In the genomic region with DNA sequence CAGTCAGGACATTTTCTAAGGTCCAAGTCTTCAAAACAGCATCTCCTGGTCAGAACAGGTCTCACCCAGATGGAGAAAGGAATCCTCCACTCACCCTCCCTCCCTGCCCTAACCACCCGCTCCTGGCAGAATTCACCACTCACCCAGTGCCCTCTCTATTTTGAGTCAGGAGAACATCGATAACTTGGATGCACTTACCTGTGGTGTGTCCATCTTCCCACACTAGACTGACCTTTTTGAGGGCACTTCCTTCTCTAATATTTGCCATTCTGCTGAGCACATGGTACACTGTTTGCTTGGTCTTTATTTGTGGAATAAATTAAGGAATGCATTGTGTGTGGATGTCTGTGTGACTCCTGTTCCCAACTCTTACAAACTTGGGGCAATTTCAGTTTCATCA, we compare ENCODE assay signal across 22 cellular contexts.
A peak's percentile ranks its signal among the peaks of the same experiment; 100 is the strongest.
DNase-seq lines count a peak whose midpoint lies in the region; ATAC-seq, FAIRE-seq and TF ChIP-seq lines count a peak whose summit lies in the region.
"Had no signal": no experiment of that assay in that cellular context is flagged by ENCODE, and none has a peak within 500 bp of the region (broad histone marks: within the 10 kb centered on the region; RNA-seq: fewer than 3 reads in every experiment).

No MANE protein-coding gene starts in this region.

- no peak overlapping the region for H2AK5ac ChIP-seq in mesenchymal stem cell (ENCODE audit: low read length, severe bottlenecking)

- TF ChIP-seq RAD21 in liver (IDR thresholded peaks at IDR 0.05) = peak; percentile 66 to 68
- no peak for TF ChIP-seq RAD21 in HepG2 (CRISPR knock-in tag; IDR thresholded peaks at IDR 0.05)

- TF ChIP-seq CTCF in liver (IDR thresholded peaks at IDR 0.05; ENCODE audit: low read depth, low read length, missing input control) (no peak), HepG2 (CRISPR knock-in tag; IDR thresholded peaks at IDR 0.05) (no peak), OCI-LY7 (conservative IDR thresholded peaks at IDR 0.05; ENCODE audit: low read length) (no peak)

- FAIRE-seq in HepG2 (lab: Jason Lieb, UNC) (no peak), RCC 7860 (lab: Jason Lieb, UNC) (no peak)
- FAIRE-seq: A204.1, D721Med, G401.6, GM12892, H54 had no signal

- no peak overlapping the region for H3K4ac ChIP-seq in mesenchymal stem cell (ENCODE audit: low read depth in 1 of 2, low read length in 2 of 2)

- H3K9ac ChIP-seq in liver (ENCODE audit: low read depth in 1 of 2, low read length in 2 of 2) = no peak overlapping the region
- no peak overlapping the region for H3K9ac ChIP-seq in HepG2 (ENCODE audit: insufficient read depth, low read depth, low read length)
- H3K9ac ChIP-seq in mesenchymal stem cell (ENCODE audit: low read length) = no peak overlapping the region
- H3K9ac ChIP-seq: BLaER1 had no signal

- H3K79me1 ChIP-seq in mesenchymal stem cell (replicated peaks; ENCODE audit: low read length, poor library complexity, severe bottlenecking) = no peaks in the 10 kb centered on the region

- no peak overlapping the region for H4K91ac ChIP-seq in mesenchymal stem cell (ENCODE audit: low read length)

- no peaks in the 10 kb centered on the region for H3K9me2 ChIP-seq in OCI-LY7 (ENCODE audit: insufficient read depth, low read length)

- H3K36me3 ChIP-seq in liver (ENCODE audit: control insufficient read depth in 4 of 4, insufficient read depth in 3 of 4, low read depth in 1 of 4, low read length in 3 of 4) (no peaks in the 10 kb centered on the region), HepG2 (replicated peaks in 1 of 2; ENCODE audit: control insufficient read depth in 1 of 2, insufficient read depth in 2 of 2, low read length in 2 of 2) (no peaks in the 10 kb centered on the region), mesenchymal stem cell (ENCODE audit: control insufficient read depth in 1 of 2, insufficient read depth in 2 of 2, low read depth in 1 of 2, low read length in 2 of 2) (no peaks in the 10 kb centered on the region), OCI-LY7 (ENCODE audit: insufficient read depth, low read length) (no peaks in the 10 kb centered on the region)
- H3K36me3 ChIP-seq: BLaER1, HAP-1 had no signal

- H2AFZ ChIP-seq in HepG2 (ENCODE audit: low read length) (no peak overlapping the region), mesenchymal stem cell (ENCODE audit: low read depth, low read length) (no peak overlapping the region), OCI-LY7 (ENCODE audit: low read length) (no peak overlapping the region)

- no peak overlapping the region for H3K18ac ChIP-seq in mesenchymal stem cell (ENCODE audit: low read depth in 1 of 2, low read length in 2 of 2)

- H3K27ac ChIP-seq in liver (ENCODE audit: low read depth in 1 of 2, low read length in 2 of 2) = peak overlapping the region; percentile 44 to 62
- H3K27ac ChIP-seq in HepG2 (ENCODE audit: extremely low read length, insufficient read depth, low read length) = no peak overlapping the region
- H3K27ac ChIP-seq in mesenchymal stem cell (ENCODE audit: low read length, poor library complexity, severe bottlenecking) = no peak overlapping the region
- no peak overlapping the region for H3K27ac ChIP-seq in OCI-LY7 (ENCODE audit: low read depth, low read length, poor library complexity, severe bottlenecking)
- H3K27ac ChIP-seq: 22Rv1, BLaER1 had no signal

- H4K8ac ChIP-seq in mesenchymal stem cell (ENCODE audit: low read length) = no peak overlapping the region

- no peaks in the 10 kb centered on the region for H3K27me3 ChIP-seq in liver (ENCODE audit: control insufficient read depth in 4 of 4, insufficient read depth in 4 of 4, low read length in 3 of 4)
- H3K27me3 ChIP-seq in HepG2 (ENCODE audit: control insufficient read depth in 1 of 2, insufficient read depth in 2 of 2, low read length in 2 of 2) = peaks cover 0 to 10% of the 10 kb centered on the region in 2 experiments; a peak in 2 of 5 replicates
- H3K27me3 ChIP-seq in mesenchymal stem cell (ENCODE audit: control insufficient read depth in 1 of 2, insufficient read depth in 1 of 2, low read length in 2 of 2) = no peaks in the 10 kb centered on the region
- H3K27me3 ChIP-seq: BLaER1 had no signal

- H3K4me3 ChIP-seq in liver (ENCODE audit: low read depth in 1 of 3, low read length in 3 of 3) (no peak overlapping the region), HepG2 (replicated peaks in 1 of 3; ENCODE audit: insufficient read depth in 1 of 3, low read depth in 2 of 3, low read length in 3 of 3) (no peak overlapping the region), mesenchymal stem cell (ENCODE audit: insufficient read depth in 1 of 2, low read depth in 1 of 2, low read length in 2 of 2) (no peak overlapping the region), OCI-LY7 (ENCODE audit: low read depth, low read length, poor library complexity, severe bottlenecking) (no peak overlapping the region)
- H3K4me3 ChIP-seq: BLaER1, HAP-1 had no signal

- in situ Hi-C loops in HepG2 (cut with HindIII; ENCODE audit: extremely low pct_ligation_motif_present, low pct_unique_long_range_greater_than_20kb) = no loop called here

- H2BK12ac ChIP-seq in mesenchymal stem cell (ENCODE audit: low read length in 2 of 2) = no peak overlapping the region

- 44% methylated on average over 2 of the region's 2 CpGs for WGBS in liver
- 53% methylated on average over 2 of the region's 2 CpGs for WGBS in HepG2 (ENCODE audit: low lambda C conversion rate)
- WGBS in mesenchymal stem cell = 96% methylated on average over 2 of the region's 2 CpGs

- no peak overlapping the region for H2BK5ac ChIP-seq in mesenchymal stem cell (ENCODE audit: low read depth, low read length, poor library complexity, severe bottlenecking)

- peak; percentile 49 for DNase-seq in DMS53 (lab: John Stamatoyannopoulos, UW)
- DNase-seq in DMS53 treated with DMSO at 0.1 percent for 48 hours (lab: John Stamatoyannopoulos, UW; ENCODE audit: unreplicated experiment) = no peak
- DNase-seq in HepG2 (ENCODE audit: low spot score) = no peak
- DNase-seq in mucosa of gallbladder (ENCODE audit: low spot score) = peak; percentile 30
- DNase-seq in mesenchymal stem cell = no peak
- DNase-seq in OCI-LY7 (ENCODE audit: low spot score) = no peak
- DNase-seq in RCC 7860 (ENCODE audit: low spot score) = no peak
- DNase-seq: CD4-positive, alpha-beta T cell; CD8-positive, alpha-beta memory T cell; DMS 273 treated with DMSO at 0.1 percent for 48 hours; DND-41; GOT3; HFFc6 had no signal

- H3K79me2 ChIP-seq in HepG2 (ENCODE audit: insufficient read depth, low read length) = no peaks in the 10 kb centered on the region
- H3K79me2 ChIP-seq in OCI-LY7 (ENCODE audit: insufficient read depth, low read depth, low read length) = no peaks in the 10 kb centered on the region

- POLR2A ChIA-PET in HepG2 (lab: Yijun Ruan, JAX) = no interaction called here
- POLR2A ChIA-PET in OCI-LY7 (lab: Charles Lee) = no interaction called here

- no peak overlapping the region for H2BK15ac ChIP-seq in mesenchymal stem cell (ENCODE audit: low read depth, poor library complexity, severe bottlenecking)

- no peak overlapping the region for H3K4me2 ChIP-seq in HepG2 (ENCODE audit: low read depth, low read length)
- H3K4me2 ChIP-seq in mesenchymal stem cell (ENCODE audit: low read length, poor library complexity, severe bottlenecking) = no peak overlapping the region
- no peak overlapping the region for H3K4me2 ChIP-seq in OCI-LY7 (ENCODE audit: low read length)
- H3K4me2 ChIP-seq: BLaER1 had no signal

- no peak for ATAC-seq in HepG2

- no peak overlapping the region for H2BK120ac ChIP-seq in mesenchymal stem cell (ENCODE audit: low read depth, low read length)

- CTCF ChIA-PET in HepG2 (lab: Yijun Ruan, JAX; ENCODE audit: low intra/inter-chr PET ratio, low total read pairs) (no interaction called here), OCI-LY7 (lab: Charles Lee; ENCODE audit: unreplicated experiment) (no interaction called here)

- H3K9me3 ChIP-seq in liver (ENCODE audit: control insufficient read depth in 4 of 4, low read length in 3 of 4) = no peaks in the 10 kb centered on the region
- no peaks in the 10 kb centered on the region for H3K9me3 ChIP-seq in HepG2 (ENCODE audit: low read length)
- no peaks in the 10 kb centered on the region for H3K9me3 ChIP-seq in mesenchymal stem cell (ENCODE audit: control insufficient read depth, low read length)
- no peaks in the 10 kb centered on the region for H3K9me3 ChIP-seq in OCI-LY7 (ENCODE audit: low read length)
- H3K9me3 ChIP-seq: BLaER1, HAP-1 had no signal

- no peak for TF ChIP-seq EP300 in HepG2 (IDR thresholded peaks at IDR 0.05; ENCODE audit: low read depth in 2 of 2, low read length in 2 of 2)
- TF ChIP-seq EP300 in HepG2 (CRISPR knock-in tag; IDR thresholded peaks at IDR 0.05; ENCODE audit: borderline replicate concordance) = no peak

- H3K4me1 ChIP-seq in liver (ENCODE audit: control insufficient read depth in 4 of 4, insufficient read depth in 4 of 4, low read length in 3 of 4) = peaks cover 4 to 45% (median 39%) of the 10 kb centered on the region in 4 donors
- H3K4me1 ChIP-seq in HepG2 (ENCODE audit: insufficient read depth, low read length) = no peaks in the 10 kb centered on the region
- peaks cover 1% of the 10 kb centered on the region for H3K4me1 ChIP-seq in mesenchymal stem cell (ENCODE audit: control insufficient read depth, insufficient read depth, low read depth, low read length)
- H3K4me1 ChIP-seq in OCI-LY7 (ENCODE audit: insufficient read depth, low read length, poor library complexity, severe bottlenecking) = no peaks in the 10 kb centered on the region
- H3K4me1 ChIP-seq: HAP-1 had no signal

- BruUV-seq in HepG2 (replicated peaks; lab: Mats Ljungman, UMichigan) = no TSS peak
- no TSS peak for BruUV-seq in OCI-LY7 (replicated peaks; lab: Mats Ljungman, UMichigan)

- H3K23ac ChIP-seq in mesenchymal stem cell (ENCODE audit: low read length in 2 of 2) = no peak overlapping the region

- H4K20me1 ChIP-seq in HepG2 (ENCODE audit: insufficient read depth, low read length) (no peaks in the 10 kb centered on the region), OCI-LY7 (ENCODE audit: insufficient read depth, low read length) (no peaks in the 10 kb centered on the region)
- H4K20me1 ChIP-seq: BLaER1 had no signal

- intact Hi-C loops in HepG2 (cut with micrococcal nuclease; ENCODE audit: unreplicated experiment) (no loop called here), OCI-LY7 (cut with micrococcal nuclease; ENCODE audit: unreplicated experiment) (no loop called here)

- TF ChIP-seq POLR2A in HepG2 (IDR thresholded peaks at IDR 0.05; ENCODE audit: insufficient read depth in 1 of 2, low read depth in 2 of 2, low read length in 2 of 2) = no peak

- H3K14ac ChIP-seq in mesenchymal stem cell (ENCODE audit: low read length in 2 of 2) = no peak overlapping the region

TF ChIP-seq in liver, 16 proteins besides CTCF, POLR2A, EP300 and RAD21 (continues in another document):
- TF ChIP-seq JUND (IDR thresholded peaks at IDR 0.05) = peak in 1 of 2 donors; percentile 60
- TF ChIP-seq, protein P1, sequence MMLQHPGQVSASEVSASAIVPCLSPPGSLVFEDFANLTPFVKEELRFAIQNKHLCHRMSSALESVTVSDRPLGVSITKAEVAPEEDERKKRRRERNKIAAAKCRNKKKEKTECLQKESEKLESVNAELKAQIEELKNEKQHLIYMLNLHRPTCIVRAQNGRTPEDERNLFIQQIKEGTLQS (IDR thresholded peaks at IDR 0.05) = no peak

Comparison
In these comparisons a context has a peak if more than half of its experiments do, and no peak if none do; other contexts are left out.
1. DNase-seq: peak in DMS53 (single experiment) and mucosa of gallbladder (single experiment); none in DMS53 treated with DMSO at 0.1 percent for 48 hours (single experiment), HepG2 (single experiment), mesenchymal stem cell (single experiment), OCI-LY7 (single experiment) and RCC 7860 (single experiment).
2. H3K27ac ChIP-seq: peak in liver (2 of 2); none in HepG2 (single experiment), mesenchymal stem cell (single experiment) and OCI-LY7 (single experiment).